In genomic region chr7:101216860-101217387, GRCh38 we compare ENCODE assay signal across 8 cellular contexts. TPM values are rescaled to one million over a fixed set of nuclear protein-coding genes. Genes with fewer than 3 reads are reported as not detected.
DNase-seq lines count a peak whose midpoint lies in the region; ATAC-seq lines count a peak whose summit lies in the region.

No MANE protein-coding gene starts in this region.

- H3K27me3 Mint-ChIP-seq in activated CD4-positive, alpha-beta T cell treated with anti-CD3 and anti-CD28 coated beads, Interleukin-2, amount 10 ng/mL, durations not matched to agents 24 days and 14 days, result no peaks in the 10 kb centered on the region
- no peaks in the 10 kb centered on the region for H3K27me3 Mint-ChIP-seq in activated CD4-positive, alpha-beta memory T cell treated with anti-CD3 and anti-CD28 coated beads, Interleukin-2, amount 10 ng/mL, durations not matched to agents 7 days and 5 days

- peak overlapping the region; percentile 67 to 92 (median 85) for H3K9ac ChIP-seq in skeletal muscle tissue (ENCODE audit: low read depth in 1 of 3, low read length in 3 of 3)

- peak overlapping the region; percentile 99 for H3K4me3 Mint-ChIP-seq in activated CD4-positive, alpha-beta T cell treated with anti-CD3 and anti-CD28 coated beads, Interleukin-2, amount 10 ng/mL, durations not matched to agents 24 days and 14 days
- peak overlapping the region; percentile 96 for H3K4me3 Mint-ChIP-seq in activated CD4-positive, alpha-beta memory T cell treated with anti-CD3 and anti-CD28 coated beads, Interleukin-2, amount 10 ng/mL, durations not matched to agents 7 days and 5 days

- WGBS in right cardiac atrium, result under 1% methylated on average over 34 of the region's 34 CpGs

- H3K27ac Mint-ChIP-seq in activated CD4-positive, alpha-beta T cell treated with anti-CD3 and anti-CD28 coated beads, Interleukin-2, amount 10 ng/mL, durations not matched to agents 24 days and 14 days, result peak overlapping the region; percentile 91
- peak overlapping the region; percentile 87 for H3K27ac Mint-ChIP-seq in activated CD4-positive, alpha-beta memory T cell treated with anti-CD3 and anti-CD28 coated beads, Interleukin-2, amount 10 ng/mL, durations not matched to agents 7 days and 5 days

- H3K9me3 Mint-ChIP-seq in activated CD4-positive, alpha-beta T cell treated with anti-CD3 and anti-CD28 coated beads, Interleukin-2, amount 10 ng/mL, durations not matched to agents 24 days and 14 days, result no peaks in the 10 kb centered on the region
- no peaks in the 10 kb centered on the region for H3K9me3 Mint-ChIP-seq in activated CD4-positive, alpha-beta memory T cell treated with anti-CD3 and anti-CD28 coated beads, Interleukin-2, amount 10 ng/mL, durations not matched to agents 7 days and 5 days

- H3K36me3 Mint-ChIP-seq in activated CD4-positive, alpha-beta T cell treated with anti-CD3 and anti-CD28 coated beads, Interleukin-2, amount 10 ng/mL, durations not matched to agents 24 days and 14 days (ENCODE audit: low read depth), result peaks cover 29% of the 10 kb centered on the region
- peaks cover 21% of the 10 kb centered on the region for H3K36me3 Mint-ChIP-seq in activated CD4-positive, alpha-beta memory T cell treated with anti-CD3 and anti-CD28 coated beads, Interleukin-2, amount 10 ng/mL, durations not matched to agents 7 days and 5 days (ENCODE audit: low read depth)

- POLR2A ChIA-PET in activated CD4-positive, alpha-beta memory T cell treated with anti-CD3 and anti-CD28 coated beads, Interleukin-2, amount 10 ng/mL, durations not matched to agents 7 days and 5 days (lab: Charles Lee), result interaction anchor here (0.9 to 5.0 kb wide), 18 partner anchors 9 to 788 kb away, joined by 3 to 61 read pairs (median 5); partner anchors contain the start of genes CLDN15, FIS1, MEPCE and POP7

- ATAC-seq in HG03064 (IDR thresholded peaks at IDR 0.05; ENCODE audit: low read depth, unreplicated experiment), result peak; percentile 7
- ATAC-seq in right cardiac atrium, result peak; percentile 1 to 7

- H3K27me3 ChIP-seq in right cardiac atrium (ENCODE audit: control insufficient read depth, insufficient read depth) (no peaks in the 10 kb centered on the region), skeletal muscle tissue (ENCODE audit: control insufficient read depth in 3 of 3, insufficient read depth in 3 of 3, low read length in 3 of 3) (no peaks in the 10 kb centered on the region)

- H3K4me1 ChIP-seq in right cardiac atrium (ENCODE audit: control insufficient read depth, insufficient read depth, low read length), result peaks cover 2% of the 10 kb centered on the region
- H3K4me1 ChIP-seq in skeletal muscle tissue (ENCODE audit: control insufficient read depth in 3 of 3, insufficient read depth in 3 of 3, low read length in 3 of 3), result peaks cover 24 to 34% (median 33%) of the 10 kb centered on the region in 3 donors

- H3K9me3 ChIP-seq in right cardiac atrium (ENCODE audit: control insufficient read depth, low read length) (no peaks in the 10 kb centered on the region), skeletal muscle tissue (ENCODE audit: control insufficient read depth in 3 of 3, low read length in 3 of 3) (no peaks in the 10 kb centered on the region)

- H3K36me3 ChIP-seq in skeletal muscle tissue (ENCODE audit: control insufficient read depth in 3 of 3, insufficient read depth in 3 of 3, low read length in 3 of 3), result peaks cover 8 to 17% (median 15%) of the 10 kb centered on the region in 3 donors

- H3K4me3 ChIP-seq in right cardiac atrium (ENCODE audit: low read length) (peak overlapping the region; percentile 76), skeletal muscle tissue (ENCODE audit: low read length in 3 of 3) (peak overlapping the region; percentile 70 to 99 (median 93))

- H3K27ac ChIP-seq in right cardiac atrium (ENCODE audit: low read length), result peak overlapping the region; percentile 26
- H3K27ac ChIP-seq in skeletal muscle tissue (ENCODE audit: low read depth, low read length), result peak overlapping the region; percentile 91

- CTCF ChIA-PET in activated CD4-positive, alpha-beta memory T cell treated with anti-CD3 and anti-CD28 coated beads, Interleukin-2, amount 10 ng/mL, durations not matched to agents 7 days and 5 days (lab: Charles Lee), result interaction anchor here (0.5 to 5.4 kb wide), 14 partner anchors 10 to 1229 kb away, joined by 3 to 74 read pairs (median 8); partner anchors contain the start of genes FIS1, SERPINE1, SRRT and TRIM56

- DNase-seq in activated CD4-positive, alpha-beta T cell treated with anti-CD3 and anti-CD28 coated beads, Interleukin-2, amount 10 ng/mL, durations not matched to agents 24 days and 14 days, result no peak
- DNase-seq in activated CD4-positive, alpha-beta T cell treated with anti-CD3 and anti-CD28 coated beads for 48 hours, result no peak
- DNase-seq in activated CD4-positive, alpha-beta memory T cell treated with anti-CD3 and anti-CD28 coated beads, Interleukin-2, amount 10 ng/mL, durations not matched to agents 7 days and 5 days, result no peak
- DNase-seq in right cardiac atrium, result peak in 2 of 3 donors; percentile 39 to 68
- no peak for DNase-seq in effector CD8-positive, alpha-beta T cell (lab: John Stamatoyannopoulos, UW)
- DNase-seq in NCI-H1694 (lab: John Stamatoyannopoulos, UW), result no peak

- intact Hi-C loops in activated CD4-positive, alpha-beta T cell treated with anti-CD3 and anti-CD28 coated beads, Interleukin-2, amount 10 ng/mL, durations not matched to agents 24 days and 14 days (cut with micrococcal nuclease), result loop anchor here (10.0 kb wide), 1 partner anchor 68 kb away; no protein-coding TSS in a partner anchor
- intact Hi-C loops in right cardiac atrium (cut with DNase I), result loop anchor here in 1 of 4 donors (5.0 kb wide), 1 partner anchor 35 kb away; no protein-coding TSS in a partner anchor

- peaks cover 36% of the 10 kb centered on the region for H3K4me1 Mint-ChIP-seq in activated CD4-positive, alpha-beta T cell treated with anti-CD3 and anti-CD28 coated beads, Interleukin-2, amount 10 ng/mL, durations not matched to agents 24 days and 14 days
- peaks cover 35% of the 10 kb centered on the region for H3K4me1 Mint-ChIP-seq in activated CD4-positive, alpha-beta memory T cell treated with anti-CD3 and anti-CD28 coated beads, Interleukin-2, amount 10 ng/mL, durations not matched to agents 7 days and 5 days

RNA-seq across cellular contexts. Expression of gene PLOD3, which starts 0.5 kb away (rescaled TPM):
- total RNA-seq in activated CD4-positive, alpha-beta T cell treated with anti-CD3 and anti-CD28 coated beads, Interleukin-2, amount 10 ng/mL, durations not matched to agents 24 days and 14 days, result 85.2 and 93.6 TPM in 2 replicates
- 10 to 100 TPM; 63.3 to 66.6 TPM for total RNA-seq in activated CD4-positive, alpha-beta memory T cell treated with anti-CD3 and anti-CD28 coated beads, Interleukin-2, amount 10 ng/mL, durations not matched to agents 7 days and 5 days
- total RNA-seq in right cardiac atrium (10 to 100 TPM; 34.8 to 52.8 (median 44.0) TPM), skeletal muscle tissue (20.9 TPM)
- polyA plus RNA-seq in right cardiac atrium, result 31.2 TPM

RNA-seq across cellular contexts. Expression of gene ZNHIT1, which starts 1.0 kb away (rescaled TPM):
- total RNA-seq in activated CD4-positive, alpha-beta T cell treated with anti-CD3 and anti-CD28 coated beads, Interleukin-2, amount 10 ng/mL, durations not matched to agents 24 days and 14 days, result 53.8 and 54.2 TPM in 2 replicates
- 10 to 100 TPM; 59.9 to 60.5 TPM for total RNA-seq in activated CD4-positive, alpha-beta memory T cell treated with anti-CD3 and anti-CD28 coated beads, Interleukin-2, amount 10 ng/mL, durations not matched to agents 7 days and 5 days
- total RNA-seq in right cardiac atrium, result 10 to 100 TPM; 51.5 to 62.8 (median 55.5) TPM
- 108 TPM for polyA plus RNA-seq in right cardiac atrium
- 84.0 TPM for total RNA-seq in skeletal muscle tissue

RNA-seq across cellular contexts. Expression of gene MOGAT3, which starts 16.1 kb away (rescaled TPM):
- total RNA-seq in activated CD4-positive, alpha-beta T cell treated with anti-CD3 and anti-CD28 coated beads, Interleukin-2, amount 10 ng/mL, durations not matched to agents 24 days and 14 days, result not detected in 2 replicates
- total RNA-seq in activated CD4-positive, alpha-beta memory T cell treated with anti-CD3 and anti-CD28 coated beads, Interleukin-2, amount 10 ng/mL, durations not matched to agents 7 days and 5 days, result not detected
- total RNA-seq in right cardiac atrium, result not detected
- polyA plus RNA-seq in right cardiac atrium, result not detected
- total RNA-seq in skeletal muscle tissue, result not detected

RNA-seq across cellular contexts. Expression of gene CLDN15, which starts 20.7 kb away (rescaled TPM):
- total RNA-seq in activated CD4-positive, alpha-beta T cell treated with anti-CD3 and anti-CD28 coated beads, Interleukin-2, amount 10 ng/mL, durations not matched to agents 24 days and 14 days, result 19.6 and 20.7 TPM in 2 replicates
- total RNA-seq in activated CD4-positive, alpha-beta memory T cell treated with anti-CD3 and anti-CD28 coated beads, Interleukin-2, amount 10 ng/mL, durations not matched to agents 7 days and 5 days, result 10 to 100 TPM; 19.7 to 20.6 TPM
- total RNA-seq in right cardiac atrium (1 to 10 TPM; 2.4 to 3.4 (median 3.0) TPM), skeletal muscle tissue (2.1 TPM)
- 4.2 TPM for polyA plus RNA-seq in right cardiac atrium

RNA-seq across cellular contexts. Expression of gene FIS1, which starts 28.0 kb away (rescaled TPM):
- 127 and 136 TPM in 2 replicates for total RNA-seq in activated CD4-positive, alpha-beta T cell treated with anti-CD3 and anti-CD28 coated beads, Interleukin-2, amount 10 ng/mL, durations not matched to agents 24 days and 14 days
- 10 to 100 TPM; 94.5 to 97.6 TPM for total RNA-seq in activated CD4-positive, alpha-beta memory T cell treated with anti-CD3 and anti-CD28 coated beads, Interleukin-2, amount 10 ng/mL, durations not matched to agents 7 days and 5 days
- total RNA-seq in right cardiac atrium (100 to 1,000 TPM; 245 to 315 (median 279) TPM), skeletal muscle tissue (188 TPM)
- polyA plus RNA-seq in right cardiac atrium, result 297 TPM

Comparison
In these comparisons a context has a peak if more than half of its experiments do, and no peak if none do; other contexts are left out.
1. DNase-seq: peak in right cardiac atrium (2 of 3); none in activated CD4-positive, alpha-beta T cell treated with anti-CD3 and anti-CD28 coated beads, Interleukin-2, amount 10 ng/mL, durations not matched to agents 24 days and 14 days (single experiment), activated CD4-positive, alpha-beta T cell treated with anti-CD3 and anti-CD28 coated beads for 48 hours (single experiment), activated CD4-positive, alpha-beta memory T cell treated with anti-CD3 and anti-CD28 coated beads, Interleukin-2, amount 10 ng/mL, durations not matched to agents 7 days and 5 days (single experiment), effector CD8-positive, alpha-beta T cell (single experiment) and NCI-H1694 (single experiment).